1 cellular context compared by ENCODE assay signal in genomic region chr20:24384865-24385264, GRCh38.
"Had no signal": no experiment of that assay in that cellular context is flagged by ENCODE, and none has a peak within 500 bp of the region (broad histone marks: within the 10 kb centered on the region; RNA-seq: fewer than 3 reads in every experiment).

No MANE protein-coding gene starts in this region.

- H3K27me3 ChIP-seq: MG63 had no signal

- H3K36me3 ChIP-seq: MG63 had no signal

- H3K9me3 ChIP-seq: MG63 had no signal

- H3K4me3 ChIP-seq: MG63 had no signal
